Comparison of ENCODE assay signal across 8 cellular contexts in genomic region chr17:19621697-19622096, GRCh38.
"Had no signal": no experiment of that assay in that cellular context is flagged by ENCODE, and none has a peak within 500 bp of the region (broad histone marks: within the 10 kb centered on the region; RNA-seq: fewer than 3 reads in every experiment).

No MANE protein-coding gene starts in this region.

- H3K4me1 ChIP-seq: HAP-1 had no signal

- H3K36me3 ChIP-seq: HAP-1 had no signal

- H3K27ac ChIP-seq: GM23248 had no signal

- DNase-seq: GM23248, GOT3, H7, H9, HCEC 1CT, HFFc6 had no signal

- H3K4me3 ChIP-seq: GM23248, GM23338, HAP-1 had no signal
